In the genomic region with DNA sequence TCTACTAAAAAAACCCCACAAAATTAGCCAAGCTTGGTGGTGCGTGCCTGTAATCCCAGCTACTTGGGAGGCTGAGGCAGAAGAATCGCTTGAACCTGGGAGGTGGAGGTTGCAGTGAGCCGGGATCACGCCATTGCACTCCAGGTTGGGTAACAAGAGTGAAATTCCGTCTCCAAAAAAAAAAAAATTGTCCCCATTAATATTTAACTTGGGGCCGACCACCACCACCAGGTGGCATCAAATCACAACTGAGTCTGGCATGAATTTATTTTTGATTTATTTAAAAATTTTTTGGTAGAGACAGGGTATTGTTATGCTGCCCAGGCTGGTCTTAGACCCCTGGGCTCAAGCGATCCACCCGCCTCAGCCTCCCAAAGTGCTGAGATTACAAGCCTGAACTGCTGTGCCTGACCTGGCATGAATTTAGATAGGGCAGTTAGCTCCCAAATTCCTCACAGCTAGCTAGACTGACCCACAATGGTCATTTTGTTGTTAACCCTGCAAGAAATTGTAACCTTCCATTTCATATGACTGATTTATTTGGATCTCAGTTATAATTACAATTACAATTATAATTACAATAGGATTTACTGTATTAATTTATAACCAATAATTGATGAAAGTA, we compare ENCODE assay signal across 9 cellular contexts. TPM values are rescaled to one million over a fixed set of nuclear protein-coding genes. Genes with fewer than 3 reads are reported as not detected.
A peak's percentile ranks its signal among the peaks of the same experiment; 100 is the strongest.
DNase-seq lines count a peak whose midpoint lies in the region; ATAC-seq and TF ChIP-seq lines count a peak whose summit lies in the region.
"Had no signal": no experiment of that assay in that cellular context is flagged by ENCODE, and none has a peak within 500 bp of the region (broad histone marks: within the 10 kb centered on the region; RNA-seq: fewer than 3 reads in every experiment).

No MANE protein-coding gene starts in this region.

- peak; percentile 51 for ATAC-seq in GM23338
- ATAC-seq in T-cell (replicated peaks in 1 of 4): no peak
- no peak for ATAC-seq in thoracic aorta (ENCODE audit: insufficient number of reproducible peaks, low FRiP score, low read depth)
- no peak for ATAC-seq in HG03045 (IDR thresholded peaks at IDR 0.05; ENCODE audit: unreplicated experiment)
- ATAC-seq in HG03469 (IDR thresholded peaks at IDR 0.05; ENCODE audit: unreplicated experiment): no peak

- H3K9me2 ChIP-seq in GM23338 (ENCODE audit: insufficient read depth): no peaks in the 10 kb centered on the region

- H3K4me1 Mint-ChIP-seq in CD14-positive monocyte (no peaks in the 10 kb centered on the region), GM23338 (peaks cover 17% of the 10 kb centered on the region), T-cell (no peaks in the 10 kb centered on the region)

- H4K20me1 ChIP-seq in GM23338 (replicated peaks; ENCODE audit: insufficient read depth): no peaks in the 10 kb centered on the region

- H3K4me1 ChIP-seq in GM23338 (ENCODE audit: insufficient read depth) (peaks cover 7% of the 10 kb centered on the region; the same call in 1 of the 2 replicates), thoracic aorta (ENCODE audit: control insufficient read depth in 1 of 2, low read depth in 2 of 2) (peaks cover 0 to 5% of the 10 kb centered on the region in 2 donors)

- no peak overlapping the region for H3K4me3 ChIP-seq in GM23338
- H3K4me3 ChIP-seq in foreskin fibroblast (ENCODE audit: low read depth in 1 of 2, low read length in 2 of 2): no peak overlapping the region
- no peak overlapping the region for H3K4me3 ChIP-seq in thoracic aorta

- H3K27ac Mint-ChIP-seq in CD14-positive monocyte (no peak overlapping the region), GM23338 (no peak overlapping the region), T-cell (no peak overlapping the region)

- no peaks in the 10 kb centered on the region for H3K79me2 ChIP-seq in GM23338 (replicated peaks; ENCODE audit: insufficient read depth)

- no peaks in the 10 kb centered on the region for H3K27me3 ChIP-seq in GM23338 (ENCODE audit: insufficient read depth)
- H3K27me3 ChIP-seq in thoracic aorta (replicated peaks; ENCODE audit: insufficient read depth): no peaks in the 10 kb centered on the region

- H3K36me3 ChIP-seq in GM23338 (ENCODE audit: insufficient read depth) (no peaks in the 10 kb centered on the region), thoracic aorta (no peaks in the 10 kb centered on the region)

- intact Hi-C loops in CD14-positive monocyte (cut with micrococcal nuclease): no loop called here

- CTCF ChIA-PET in T-cell (lab: Charles Lee): interaction anchor here in 1 of 2 donors (0.7 kb wide), 1 partner anchor 19 kb away, joined by 5 read pairs; no protein-coding TSS in a partner anchor

- no peak overlapping the region for H3K4me2 ChIP-seq in GM23338

- H3K9me3 ChIP-seq in thoracic aorta: no peaks in the 10 kb centered on the region

- no peak overlapping the region for H3K27ac ChIP-seq in GM23338 (ENCODE audit: low read depth)
- no peak overlapping the region for H3K27ac ChIP-seq in thoracic aorta
- H3K27ac ChIP-seq: epithelial cell of prostate had no signal

- H3K4me3 Mint-ChIP-seq in CD14-positive monocyte (no peak overlapping the region), GM23338 (no peak overlapping the region), T-cell (no peak overlapping the region)

- no peaks in the 10 kb centered on the region for H3K36me3 Mint-ChIP-seq in CD14-positive monocyte
- H3K36me3 Mint-ChIP-seq in GM23338 (ENCODE audit: low read depth): peaks cover 2% of the 10 kb centered on the region; the same call in 2 of the 3 replicates
- H3K36me3 Mint-ChIP-seq in T-cell: no peaks in the 10 kb centered on the region

- no peak for DNase-seq in CD14-positive monocyte (ENCODE audit: low spot score)
- peak; percentile 47 for DNase-seq in GM23338 (ENCODE audit: low spot score)
- DNase-seq in T-cell: peak in 18 of 34 experiments; percentile 2 to 35 (median 16)
- peak in 1 of 2 donors; percentile 59 for DNase-seq in foreskin fibroblast
- no peak for DNase-seq in thoracic aorta (ENCODE audit: low spot score)
- DNase-seq in NOMO-1 treated with dmso at 0.1 percent for 144 hours (lab: John Stamatoyannopoulos, UW; ENCODE audit: unreplicated experiment): no peak

- H3K27me3 Mint-ChIP-seq in CD14-positive monocyte (ENCODE audit: low read depth in 3 of 3): peaks cover 0 to 4% (median 2%) of the 10 kb centered on the region in 3 donors
- H3K27me3 Mint-ChIP-seq in GM23338 (ENCODE audit: insufficient read depth, low read depth, poor library complexity): peaks cover 3% of the 10 kb centered on the region
- H3K27me3 Mint-ChIP-seq in T-cell: no peaks in the 10 kb centered on the region

- peaks cover 4% of the 10 kb centered on the region; the same call in 1 of the 2 replicates for H3F3A ChIP-seq in GM23338 (replicated peaks; ENCODE audit: low read depth)

- no peaks in the 10 kb centered on the region for H3K9me3 Mint-ChIP-seq in CD14-positive monocyte
- H3K9me3 Mint-ChIP-seq in GM23338: no peaks in the 10 kb centered on the region
- H3K9me3 Mint-ChIP-seq in T-cell: no peaks in the 10 kb centered on the region

- POLR2A ChIA-PET in T-cell (lab: Charles Lee): no interaction called here

- peak; percentile 28 for TF ChIP-seq CTCF in CD14-positive monocyte (IDR thresholded peaks at IDR 0.05)
- peak; percentile 60 to 75 for TF ChIP-seq CTCF in GM23338 (conservative IDR thresholded peaks at IDR 0.05; ENCODE audit: low read depth in 2 of 2)
- TF ChIP-seq CTCF in foreskin fibroblast (IDR thresholded peaks at IDR 0.05; ENCODE audit: low read depth, low read length): peak; percentile 40
- peak; percentile 20 for TF ChIP-seq CTCF in thoracic aorta (IDR thresholded peaks at IDR 0.05)

- peak overlapping the region; percentile 12; the same call in 1 of the 2 replicates for H2AFZ ChIP-seq in GM23338

TF ChIP-seq in GM23338, 12 proteins besides CTCF, POLR2A, EP300 and RAD21:
- TF ChIP-seq ZNF114 (CRISPR knock-in tag; IDR thresholded peaks at IDR 0.05) (no peak), JUNB (IDR thresholded peaks at IDR 0.05; ENCODE audit: unreplicated experiment) (no peak), ZNF331 (CRISPR knock-in tag; IDR thresholded peaks at IDR 0.05; ENCODE audit: low read depth) (no peak)
- TF ChIP-seq, protein P1, sequence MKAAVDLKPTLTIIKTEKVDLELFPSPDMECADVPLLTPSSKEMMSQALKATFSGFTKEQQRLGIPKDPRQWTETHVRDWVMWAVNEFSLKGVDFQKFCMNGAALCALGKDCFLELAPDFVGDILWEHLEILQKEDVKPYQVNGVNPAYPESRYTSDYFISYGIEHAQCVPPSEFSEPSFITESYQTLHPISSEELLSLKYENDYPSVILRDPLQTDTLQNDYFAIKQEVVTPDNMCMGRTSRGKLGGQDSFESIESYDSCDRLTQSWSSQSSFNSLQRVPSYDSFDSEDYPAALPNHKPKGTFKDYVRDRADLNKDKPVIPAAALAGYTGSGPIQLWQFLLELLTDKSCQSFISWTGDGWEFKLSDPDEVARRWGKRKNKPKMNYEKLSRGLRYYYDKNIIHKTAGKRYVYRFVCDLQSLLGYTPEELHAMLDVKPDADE (IDR thresholded peaks at IDR 0.05): no peak

RNA-seq across cellular contexts. Expression of gene BEND3, which starts 17.1 kb away (rescaled TPM):
- polyA plus RNA-seq in CD14-positive monocyte: under 1 TPM; 0.17 to 0.24 TPM
- total RNA-seq in GM23338 (2014; rRNA removed; shearing (Covaris generic)): 30.5 and 33.7 TPM in 2 replicates
- polyA plus RNA-seq in GM23338 (2016; fragmentation: Nextera tagmentation; extraction: Ambion mirVana): 8.6 and 9.2 TPM in 2 replicates
- total RNA-seq in T-cell: 1 to 10 TPM; 1.1 to 2.0 (median 1.5) TPM
- total RNA-seq in thoracic aorta: 1 to 10 TPM in 1 of 2 donors, under 1 TPM in 1; 0.54 to 4.2 TPM

Comparison
In these comparisons a context has a peak if more than half of its experiments do, and no peak if none do; other contexts are left out.
1. DNase-seq: peak in GM23338 (single experiment) and T-cell (18 of 34); none in CD14-positive monocyte (single experiment), thoracic aorta (single experiment) and NOMO-1 treated with dmso at 0.1 percent for 144 hours (single experiment).
2. Peak in every context shown above with its lines, with median percentiles within 50 percentile points of each other: CTCF ChIP-seq.